In the genomic region with DNA sequence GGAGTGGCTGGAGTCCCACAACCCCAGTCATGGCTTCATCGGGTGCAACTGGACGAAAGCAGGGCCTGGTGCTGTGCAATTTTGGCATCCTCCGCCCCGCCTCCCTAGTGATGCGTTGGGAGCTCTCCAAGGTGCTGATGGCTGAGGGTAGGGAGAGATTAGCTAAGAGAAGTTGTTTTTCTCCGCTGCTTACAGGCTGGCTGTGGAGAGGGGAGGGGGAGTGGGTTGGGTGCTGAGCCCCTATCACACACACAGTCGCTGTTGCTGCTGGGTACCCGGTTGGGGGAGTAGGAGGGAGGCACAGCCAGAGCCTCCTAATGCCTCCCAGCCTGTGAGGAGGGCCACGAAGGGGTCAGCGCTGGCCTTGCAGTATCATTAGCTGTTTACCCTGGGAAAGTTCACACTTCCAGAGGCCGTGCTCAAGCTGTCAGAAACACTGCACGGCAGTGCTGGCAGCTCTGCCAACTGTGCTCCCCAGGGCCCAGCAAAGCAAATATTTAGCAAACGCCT, we compare ENCODE assay signal across 8 cellular contexts.
DNase-seq lines count a peak whose midpoint lies in the region; ATAC-seq lines count a peak whose summit lies in the region.

No MANE protein-coding gene starts in this region.

- H3K4me3 ChIP-seq in H7 (ENCODE audit: insufficient read depth, low read depth, low read length) = no peak overlapping the region

- ATAC-seq in GM18870 (IDR thresholded peaks at IDR 0.05; ENCODE audit: unreplicated experiment) = no peak

- H3K36me3 ChIP-seq in H7 (replicated peaks; ENCODE audit: control insufficient read depth, insufficient read depth, low read length) = no peaks in the 10 kb centered on the region

- DNase-seq in CD1c-positive myeloid dendritic cell (ENCODE audit: extremely low spot score) (peak; percentile 29), H7 (peak; percentile 90), SK-N-DZ (ENCODE audit: low spot score) (peak; percentile 34), ecto neural progenitor cell (ENCODE audit: low spot score) (peak; percentile 93), midbrain (lab: John Stamatoyannopoulos, UW) (peak; percentile 58), DMS114 treated with DMSO at 0.1 percent for 48 hours (lab: John Stamatoyannopoulos, UW; ENCODE audit: unreplicated experiment) (no peak), NCI-H187 (lab: John Stamatoyannopoulos, UW) (no peak)

- no peaks in the 10 kb centered on the region for H3K27me3 ChIP-seq in H7 (ENCODE audit: control insufficient read depth, insufficient read depth, low read length)

Comparison
In these comparisons a context has a peak if more than half of its experiments do, and no peak if none do; other contexts are left out.
1. DNase-seq: peak in CD1c-positive myeloid dendritic cell (single experiment), H7 (single experiment), SK-N-DZ (single experiment), ecto neural progenitor cell (single experiment) and midbrain (single experiment); none in DMS114 treated with DMSO at 0.1 percent for 48 hours (single experiment) and NCI-H187 (0 of 2).